In genomic region chr15:76961277-76962010, GRCh38 we compare ENCODE assay signal across 29 cellular contexts. TPM values are rescaled to one million over a fixed set of nuclear protein-coding genes. Genes with fewer than 3 reads are reported as not detected.
DNase-seq lines count a peak whose midpoint lies in the region; ATAC-seq, FAIRE-seq and TF ChIP-seq lines count a peak whose summit lies in the region.
"Had no signal": no experiment of that assay in that cellular context is flagged by ENCODE, and none has a peak within 500 bp of the region (broad histone marks: within the 10 kb centered on the region; RNA-seq: fewer than 3 reads in every experiment).

No MANE protein-coding gene starts in this region.

- intact Hi-C loops in ascending aorta (cut with DNase I) = no loop called here
- intact Hi-C loops in activated CD4-positive, alpha-beta T cell treated with anti-CD3 and anti-CD28 coated beads for 36 hours (cut with DNase I, micrococcal nuclease) = no loop called here

- H3K27ac ChIP-seq in GM23338 (ENCODE audit: low read depth) = no peak overlapping the region
- peak overlapping the region; percentile 8 to 36 for H3K27ac ChIP-seq in ascending aorta
- no peak overlapping the region for H3K27ac ChIP-seq in osteoblast (ENCODE audit: low read depth, low read length)
- H3K27ac ChIP-seq: Peyer's patch had no signal

- H3K79me2 ChIP-seq in GM23338 (replicated peaks; ENCODE audit: insufficient read depth) = no peaks in the 10 kb centered on the region
- H3K79me2 ChIP-seq in osteoblast (ENCODE audit: insufficient read depth, low read length) = no peaks in the 10 kb centered on the region

- H2AFZ ChIP-seq in GM23338 (0 out of 2 replicates have a peak overlapping the region, but pooled peaks have one; percentile 47), osteoblast (ENCODE audit: low read length) (peak overlapping the region; percentile 69)

- DNase-seq in GM23338 (ENCODE audit: low spot score) (peak; percentile 16), ascending aorta (ENCODE audit: low spot score in 2 of 2) (no peak), fibroblast of villous mesenchyme (ENCODE audit: low read depth) (peak; percentile 16), osteoblast (ENCODE audit: insufficient read length, low spot score, missing footprints) (no peak), DMS79 (lab: John Stamatoyannopoulos, UW) (no peak), RCC 7860 (ENCODE audit: low spot score) (no peak)
- no peak for DNase-seq in activated CD4-positive, alpha-beta T cell treated with anti-CD3 and anti-CD28 coated beads for 36 hours
- DNase-seq in activated naive CD4-positive, alpha-beta T cell treated with Interleukin-2 at 50 U/mL for 16 hours = no peak
- DNase-seq: activated CD4-positive, alpha-beta memory T cell treated with anti-CD3 and anti-CD28 coated beads for 36 hours; activated CD8-positive, alpha-beta memory T cell treated with anti-CD3 and anti-CD28 coated beads, Interleukin-2, amount 50 U/mL, for 48 hours; caudate nucleus; CD4-positive, alpha-beta memory T cell; MM.1S; mucosa of descending colon; NCI-H1417; NCI-H2029 treated with DMSO at 0.1 percent for 48 hours; NK-92 treated with Interleukin-12 subunit alpha and Interleukin-12 subunit beta, amount 100 ng/mL, for 24 hours; Peyer's patch; stimulated activated naive CD4-positive, alpha-beta T cell treated with Interleukin-2 at 50 U/mL for 16 hours had no signal

- no peak overlapping the region for H3K4me2 ChIP-seq in GM23338
- peak overlapping the region; percentile 74 for H3K4me2 ChIP-seq in osteoblast (ENCODE audit: insufficient read depth, low read length)

- no peak for FAIRE-seq in RCC 7860 (lab: Jason Lieb, UNC)
- FAIRE-seq: A204.1, H54, keratinocyte had no signal

- H3K27ac Mint-ChIP-seq in GM23338 = no peak overlapping the region
- H3K27ac Mint-ChIP-seq in activated CD4-positive, alpha-beta T cell treated with anti-CD3 and anti-CD28 coated beads for 36 hours = no peak overlapping the region
- H3K27ac Mint-ChIP-seq: activated CD4-positive, alpha-beta memory T cell treated with anti-CD3 and anti-CD28 coated beads for 36 hours; activated naive CD4-positive, alpha-beta T cell treated with anti-CD3 and anti-CD28 coated beads, Interleukin-2, amount 50 U/mL, for 24 hours; activated T-helper 17 cell treated with anti-CD3 and anti-CD28 coated beads, Interleukin-2, amount 50 U/mL, for 72 hours; CD4-positive, alpha-beta memory T cell; dendritic cell treated with granulocyte-macrophage colony-stimulating factor and Interleukin-4, amounts not matched to agents 40 ng/mL and 50 ng/mL, for 4 days had no signal

- H3K4me3 ChIP-seq in GM23338 (no peak overlapping the region), ascending aorta (no peak overlapping the region), fibroblast of villous mesenchyme (ENCODE audit: low read depth, low read length) (no peak overlapping the region), osteoblast (ENCODE audit: insufficient read depth, low read length) (peak overlapping the region; percentile 45)
- H3K4me3 ChIP-seq: mucosa of descending colon, Peyer's patch had no signal

- H3K9me3 ChIP-seq in ascending aorta = no peaks in the 10 kb centered on the region
- no peaks in the 10 kb centered on the region for H3K9me3 ChIP-seq in osteoblast (ENCODE audit: low read depth, low read length)
- H3K9me3 ChIP-seq: mucosa of descending colon, Peyer's patch had no signal

- ATAC-seq in GM23338 = peak; percentile 43
- no peak for ATAC-seq in activated CD4-positive, alpha-beta T cell treated with anti-CD3 and anti-CD28 coated beads for 36 hours
- ATAC-seq: activated CD4-positive, CD25-positive, alpha-beta regulatory T cell treated with anti-CD3 and anti-CD28 coated beads, Interleukin-2, amount 50 U/mL, for 24 hours; activated T-helper 17 cell treated with anti-CD3 and anti-CD28 coated beads, Interleukin-2, amount 50 U/mL, for 72 hours; mucosa of descending colon had no signal

- H3K36me3 ChIP-seq in GM23338 (ENCODE audit: insufficient read depth) (no peaks in the 10 kb centered on the region), ascending aorta (no peaks in the 10 kb centered on the region), osteoblast (ENCODE audit: insufficient read depth, low read length) (no peaks in the 10 kb centered on the region)
- H3K36me3 ChIP-seq: Peyer's patch had no signal

- H3K36me3 Mint-ChIP-seq in GM23338 (ENCODE audit: low read depth) = no peaks in the 10 kb centered on the region
- H3K36me3 Mint-ChIP-seq in activated CD4-positive, alpha-beta T cell treated with anti-CD3 and anti-CD28 coated beads for 36 hours (ENCODE audit: low read depth) = no peaks in the 10 kb centered on the region
- H3K36me3 Mint-ChIP-seq: activated CD4-positive, alpha-beta memory T cell treated with anti-CD3 and anti-CD28 coated beads for 36 hours; activated naive CD4-positive, alpha-beta T cell treated with anti-CD3 and anti-CD28 coated beads, Interleukin-2, amount 50 U/mL, for 24 hours; CD4-positive, alpha-beta memory T cell had no signal

- no peaks in the 10 kb centered on the region for H3K27me3 ChIP-seq in GM23338 (ENCODE audit: insufficient read depth)
- no peaks in the 10 kb centered on the region for H3K27me3 ChIP-seq in ascending aorta
- peaks cover 20% of the 10 kb centered on the region for H3K27me3 ChIP-seq in osteoblast (ENCODE audit: insufficient read depth, low read length)
- H3K27me3 ChIP-seq: Peyer's patch had no signal

- H3K4me1 Mint-ChIP-seq in GM23338 = peaks cover 12% of the 10 kb centered on the region
- H3K4me1 Mint-ChIP-seq in activated CD4-positive, alpha-beta T cell treated with anti-CD3 and anti-CD28 coated beads for 36 hours = no peaks in the 10 kb centered on the region
- H3K4me1 Mint-ChIP-seq: activated naive CD4-positive, alpha-beta T cell treated with anti-CD3 and anti-CD28 coated beads, Interleukin-2, amount 50 U/mL, for 24 hours; activated T-helper 17 cell treated with anti-CD3 and anti-CD28 coated beads, Interleukin-2, amount 50 U/mL, for 72 hours; CD4-positive, alpha-beta memory T cell had no signal

- H3K4me3 Mint-ChIP-seq in GM23338 = no peak overlapping the region
- no peak overlapping the region for H3K4me3 Mint-ChIP-seq in activated CD4-positive, alpha-beta T cell treated with anti-CD3 and anti-CD28 coated beads for 36 hours
- H3K4me3 Mint-ChIP-seq: activated CD4-positive, alpha-beta memory T cell treated with anti-CD3 and anti-CD28 coated beads for 36 hours; activated naive CD4-positive, alpha-beta T cell treated with anti-CD3 and anti-CD28 coated beads, Interleukin-2, amount 50 U/mL, for 24 hours; activated T-helper 17 cell treated with anti-CD3 and anti-CD28 coated beads, Interleukin-2, amount 50 U/mL, for 72 hours; CD4-positive, alpha-beta memory T cell; dendritic cell treated with granulocyte-macrophage colony-stimulating factor and Interleukin-4, amounts not matched to agents 40 ng/mL and 50 ng/mL, for 4 days; neural crest cell had no signal

- H3K9me2 ChIP-seq in GM23338 (ENCODE audit: insufficient read depth) = no peaks in the 10 kb centered on the region

- POLR2A ChIA-PET in activated CD4-positive, alpha-beta T cell treated with anti-CD3 and anti-CD28 coated beads for 36 hours (lab: Charles Lee) = no interaction called here

- CTCF ChIA-PET in activated CD4-positive, alpha-beta T cell treated with anti-CD3 and anti-CD28 coated beads for 36 hours (lab: Charles Lee) = interaction anchor here (0.7 to 2.8 kb wide), 4 partner anchors 12 to 460 kb away, joined by 3 to 10 read pairs (median 4); no protein-coding TSS in a partner anchor

- H4K20me1 ChIP-seq in GM23338 (replicated peaks; ENCODE audit: insufficient read depth) (no peaks in the 10 kb centered on the region), osteoblast (ENCODE audit: insufficient read depth, low read length) (no peaks in the 10 kb centered on the region)

- no peaks in the 10 kb centered on the region for H3K9me3 Mint-ChIP-seq in GM23338
- H3K9me3 Mint-ChIP-seq in activated CD4-positive, alpha-beta T cell treated with anti-CD3 and anti-CD28 coated beads for 36 hours (ENCODE audit: low read depth) = no peaks in the 10 kb centered on the region
- H3K9me3 Mint-ChIP-seq: activated CD4-positive, alpha-beta memory T cell treated with anti-CD3 and anti-CD28 coated beads for 36 hours; activated naive CD4-positive, alpha-beta T cell treated with anti-CD3 and anti-CD28 coated beads, Interleukin-2, amount 50 U/mL, for 24 hours; activated T-helper 17 cell treated with anti-CD3 and anti-CD28 coated beads, Interleukin-2, amount 50 U/mL, for 72 hours; CD4-positive, alpha-beta memory T cell; dendritic cell treated with granulocyte-macrophage colony-stimulating factor and Interleukin-4, amounts not matched to agents 40 ng/mL and 50 ng/mL, for 4 days; neural crest cell had no signal

- H3K4me1 ChIP-seq in GM23338 (ENCODE audit: insufficient read depth) (peaks cover 5% of the 10 kb centered on the region; the same call in 1 of the 2 replicates), ascending aorta (peaks cover 7 to 40% of the 10 kb centered on the region in 2 donors), osteoblast (ENCODE audit: insufficient read depth, low read length) (no peaks in the 10 kb centered on the region)
- H3K4me1 ChIP-seq: Peyer's patch had no signal

- peaks cover 1% of the 10 kb centered on the region for H3K27me3 Mint-ChIP-seq in GM23338 (ENCODE audit: insufficient read depth, low read depth, poor library complexity)
- H3K27me3 Mint-ChIP-seq in activated CD4-positive, alpha-beta T cell treated with anti-CD3 and anti-CD28 coated beads for 36 hours = peaks cover 4% of the 10 kb centered on the region

- H3F3A ChIP-seq in GM23338 (replicated peaks; ENCODE audit: low read depth) = no peaks in the 10 kb centered on the region

- no peak; a peak in 1 of 4 replicates for TF ChIP-seq CTCF in GM23338 (conservative IDR thresholded peaks at IDR 0.05; ENCODE audit: low read depth in 2 of 2)
- TF ChIP-seq CTCF in ascending aorta (IDR thresholded peaks at IDR 0.05) = no peak
- TF ChIP-seq CTCF in fibroblast of villous mesenchyme (IDR thresholded peaks at IDR 0.05; ENCODE audit: insufficient read depth, low read depth, low read length) = no peak
- TF ChIP-seq CTCF in osteoblast (IDR thresholded peaks at IDR 0.05; ENCODE audit: extremely low read depth, low read depth, low read length) = peak; percentile 7

RNA-seq across cellular contexts. Expression of gene RCN2, which starts 29.9 kb away (rescaled TPM):
- 170 and 201 TPM in 2 replicates for total RNA-seq in GM23338 (2014; rRNA removed; shearing (Covaris generic))
- polyA plus RNA-seq in GM23338 (2016; fragmentation: Nextera tagmentation; extraction: Ambion mirVana) = 303 and 327 TPM in 2 replicates
- 65.5 TPM for total RNA-seq in ascending aorta
- 61.8 and 72.1 TPM in 2 replicates for total RNA-seq in fibroblast of villous mesenchyme
- 50.3 and 54.8 TPM in 2 replicates for total RNA-seq in osteoblast
- 10 to 100 TPM; 16.6 to 18.9 TPM for total RNA-seq in activated CD4-positive, alpha-beta T cell treated with anti-CD3 and anti-CD28 coated beads for 36 hours

RNA-seq across cellular contexts. Expression of gene PSTPIP1, which starts 33.5 kb away (rescaled TPM):
- 0.19 and 0.80 TPM in 2 replicates for total RNA-seq in GM23338 (2014; rRNA removed; shearing (Covaris generic))
- 3.7 TPM in 2 replicates for polyA plus RNA-seq in GM23338 (2016; fragmentation: Nextera tagmentation; extraction: Ambion mirVana)
- total RNA-seq in ascending aorta (14.6 TPM), fibroblast of villous mesenchyme (not detected in 2 replicates), osteoblast (not detected in 2 replicates)
- total RNA-seq in activated CD4-positive, alpha-beta T cell treated with anti-CD3 and anti-CD28 coated beads for 36 hours = 100 to 1,000 TPM; 100 to 125 TPM
- total RNA-seq: glomerular endothelial cell, temporal lobe had no signal

RNA-seq across cellular contexts. Expression of gene SCAPER, which starts 56.3 kb away (rescaled TPM):
- 9.1 and 15.0 TPM in 2 replicates for total RNA-seq in GM23338 (2014; rRNA removed; shearing (Covaris generic))
- polyA plus RNA-seq in GM23338 (2016; fragmentation: Nextera tagmentation; extraction: Ambion mirVana) = 10.9 and 17.6 TPM in 2 replicates
- total RNA-seq in ascending aorta (78.1 TPM), fibroblast of villous mesenchyme (6.1 and 9.1 TPM in 2 replicates), osteoblast (8.3 and 10.6 TPM in 2 replicates)
- total RNA-seq in activated CD4-positive, alpha-beta T cell treated with anti-CD3 and anti-CD28 coated beads for 36 hours = 10 to 100 TPM; 25.9 to 35.2 TPM

Comparison
In these comparisons a context has a peak if more than half of its experiments do, and no peak if none do; other contexts are left out.
1. DNase-seq: peak in GM23338 (single experiment) and fibroblast of villous mesenchyme (single experiment); none in ascending aorta (0 of 2), osteoblast (single experiment), DMS79 (single experiment), activated CD4-positive, alpha-beta T cell treated with anti-CD3 and anti-CD28 coated beads for 36 hours (single experiment), RCC 7860 (single experiment) and activated naive CD4-positive, alpha-beta T cell treated with Interleukin-2 at 50 U/mL for 16 hours (single experiment).
2. H3K27ac ChIP-seq: peak in ascending aorta (2 of 2); none in GM23338 (single experiment) and osteoblast (single experiment).